In genomic region chr5:107671742-107672211, GRCh38 we compare ENCODE assay signal across 8 cellular contexts. TPM values are rescaled to one million over a fixed set of nuclear protein-coding genes. Genes with fewer than 3 reads are reported as not detected.
DNase-seq lines count a peak whose midpoint lies in the region; ATAC-seq and TF ChIP-seq lines count a peak whose summit lies in the region.

No MANE protein-coding gene starts in this region.

- H3K36me3 Mint-ChIP-seq in memory B cell (no peaks in the 10 kb centered on the region), type B pancreatic cell (no peaks in the 10 kb centered on the region)

- TF ChIP-seq CTCF in PC-9 (conservative IDR thresholded peaks at IDR 0.05) (no peak), choroid plexus epithelial cell (conservative IDR thresholded peaks at IDR 0.05; ENCODE audit: low read depth, low read length) (no peak), type B pancreatic cell (conservative IDR thresholded peaks at IDR 0.05) (no peak)

- H4K20me1 ChIP-seq in PC-9 (ENCODE audit: insufficient read depth), result peaks cover 19% of the 10 kb centered on the region

- H3K9me3 ChIP-seq in PC-9 (ENCODE audit: insufficient read depth, low read depth), result no peaks in the 10 kb centered on the region

- POLR2A ChIA-PET in PC-9 (lab: Charles Lee; ENCODE audit: unreplicated experiment), result interaction anchor here (0.6 to 1.8 kb wide), 3 partner anchors 73 to 200 kb away, joined by 3 to 12 read pairs (median 9); no protein-coding TSS in a partner anchor

- ATAC-seq in HG03432 (IDR thresholded peaks at IDR 0.05; ENCODE audit: unreplicated experiment) (peak; percentile 0), memory B cell (ENCODE audit: low read depth) (no peak), HG03196 (IDR thresholded peaks at IDR 0.05; ENCODE audit: unreplicated experiment) (no peak), GM18907 (IDR thresholded peaks at IDR 0.05; ENCODE audit: unreplicated experiment) (no peak)

- peak overlapping the region; percentile 75 for H3K4me3 Mint-ChIP-seq in memory B cell
- H3K4me3 Mint-ChIP-seq in type B pancreatic cell, result peak overlapping the region; percentile 98

- peak overlapping the region; percentile 98 for H3K4me2 ChIP-seq in PC-9

- H3K27ac ChIP-seq in PC-9, result peak overlapping the region; percentile 96

- H3K36me3 ChIP-seq in PC-9 (ENCODE audit: low read depth), result peaks cover 9% of the 10 kb centered on the region; the same call in 1 of the 2 replicates

- peaks cover 31% of the 10 kb centered on the region for H3K4me1 ChIP-seq in PC-9 (replicated peaks; ENCODE audit: insufficient read depth)

- H3K27ac Mint-ChIP-seq in memory B cell (no peak overlapping the region), type B pancreatic cell (peak overlapping the region; percentile 86)

- H3K27me3 Mint-ChIP-seq in memory B cell, result peaks cover 22% of the 10 kb centered on the region
- peaks cover 9% of the 10 kb centered on the region for H3K27me3 Mint-ChIP-seq in type B pancreatic cell

- H3K4me1 Mint-ChIP-seq in memory B cell (peaks cover 19% of the 10 kb centered on the region), type B pancreatic cell (ENCODE audit: unreplicated experiment) (peaks cover 14% of the 10 kb centered on the region)

- no peaks in the 10 kb centered on the region for H3K9me2 ChIP-seq in PC-9 (ENCODE audit: insufficient read depth)

- H3K27me3 ChIP-seq in PC-9 (ENCODE audit: insufficient read depth, low read depth), result no peaks in the 10 kb centered on the region

- intact Hi-C loops in PC-9 (cut with micrococcal nuclease; ENCODE audit: unreplicated experiment), result loop anchor here (1.0 to 10.0 kb wide), 12 partner anchors 99 to 1402 kb away; no protein-coding TSS in a partner anchor

- H3K9me3 Mint-ChIP-seq in memory B cell (no peaks in the 10 kb centered on the region), type B pancreatic cell (no peaks in the 10 kb centered on the region)

- CTCF ChIA-PET in PC-9 (lab: Charles Lee), result interaction anchor here (0.6 to 1.2 kb wide), 4 partner anchors 100 to 1217 kb away, joined by 3 to 13 read pairs (median 8); no protein-coding TSS in a partner anchor

- H3F3A ChIP-seq in PC-9 (ENCODE audit: insufficient read depth, low read depth), result peaks cover 8% of the 10 kb centered on the region; the same call in 1 of the 2 replicates

- DNase-seq in DMS53 treated with DMSO at 0.1 percent for 48 hours (lab: John Stamatoyannopoulos, UW; ENCODE audit: unreplicated experiment) (peak; percentile 77), PC-9 (peak; percentile 56 to 78), choroid plexus epithelial cell (ENCODE audit: low read depth) (peak; percentile 81), memory B cell (ENCODE audit: low spot score in 2 of 2) (no peak), type B pancreatic cell (ENCODE audit: extremely low spot score, unreplicated experiment) (no peak)

- H3K4me3 ChIP-seq in PC-9 (peak overlapping the region; percentile 66), choroid plexus epithelial cell (ENCODE audit: low read depth, low read length) (peak overlapping the region; percentile 84)

- H3K79me2 ChIP-seq in PC-9 (ENCODE audit: low read depth), result peaks cover 52% of the 10 kb centered on the region

- H2AFZ ChIP-seq in PC-9, result peak overlapping the region; percentile 64

- BruUV-seq in PC-9 (replicated peaks; lab: Mats Ljungman, UMichigan), result no TSS peak

RNA-seq across cellular contexts. Expression of gene EFNA5, which starts 1.0 kb away (rescaled TPM):
- total RNA-seq in PC-9 (2021) (38.0 and 42.7 TPM in 2 replicates), type B pancreatic cell (ENCODE audit: low replicate concordance) (35.7 and 65.0 TPM in 2 replicates)

Comparison
In these comparisons a context has a peak if more than half of its experiments do, and no peak if none do; other contexts are left out.
1. DNase-seq: peak in DMS53 treated with DMSO at 0.1 percent for 48 hours (single experiment), PC-9 (2 of 2) and choroid plexus epithelial cell (single experiment); none in memory B cell (0 of 2) and type B pancreatic cell (single experiment).